In the genomic region with DNA sequence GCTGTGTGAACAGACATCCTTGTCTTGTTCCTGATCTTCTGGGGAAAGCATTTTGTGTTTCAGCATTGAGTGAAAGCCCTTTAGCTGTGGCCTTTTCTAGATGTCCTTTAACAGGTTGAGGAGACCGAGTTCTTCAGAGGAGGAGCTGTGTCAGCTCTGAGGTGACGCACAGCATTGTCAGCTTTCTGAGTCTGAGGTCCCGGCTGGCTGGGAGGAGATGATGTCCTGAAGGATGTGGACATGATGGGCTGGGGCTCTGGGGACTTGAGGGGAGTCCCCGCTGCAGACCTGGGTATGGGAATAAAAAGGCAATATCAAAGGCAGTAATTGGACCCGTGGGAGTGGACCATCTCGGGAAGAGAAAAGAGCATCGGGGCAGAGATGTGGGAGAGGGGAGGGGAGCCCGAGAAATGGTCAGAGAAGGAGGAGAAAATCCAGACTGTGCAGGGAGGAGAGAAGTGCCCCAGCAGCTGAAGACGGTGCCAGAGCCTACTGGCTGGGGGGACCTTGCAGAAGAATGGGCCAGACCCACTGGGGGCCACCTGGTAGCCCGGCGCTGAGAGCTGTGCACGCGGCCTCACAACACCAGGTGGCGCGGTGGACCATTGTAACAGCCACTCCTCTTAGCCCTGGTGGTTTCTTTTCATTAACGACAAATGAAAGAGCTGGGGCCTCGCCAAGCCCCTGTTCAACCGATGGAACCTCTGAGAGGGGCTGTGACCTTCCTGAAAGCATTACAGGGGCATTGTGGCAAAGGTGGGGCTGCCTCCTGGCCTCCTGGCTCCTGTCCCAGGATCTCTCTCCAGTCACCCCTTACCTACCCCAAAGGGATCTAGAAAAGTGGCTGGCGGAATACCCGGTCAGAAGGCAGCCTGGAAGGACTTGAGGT, we compare ENCODE assay signal across 1 cellular context.
TF ChIP-seq lines count a peak whose summit lies in the region.

No MANE protein-coding gene starts in this region.

TF ChIP-seq in HepG2, 621 proteins besides CTCF, POLR2A, EP300 and RAD21 (continued from another document and continues in another):
- TF ChIP-seq ZBTB4 (CRISPR knock-in tag; IDR thresholded peaks at IDR 0.05; ENCODE audit: borderline replicate concordance) (no peak), MLX (CRISPR knock-in tag; IDR thresholded peaks at IDR 0.05) (no peak), TP53 (CRISPR knock-in tag; conservative IDR thresholded peaks at IDR 0.05) (no peak), THAP8 (CRISPR knock-in tag; IDR thresholded peaks at IDR 0.05; ENCODE audit: borderline replicate concordance) (no peak), CREB3 (CRISPR knock-in tag; IDR thresholded peaks at IDR 0.05) (no peak), HNRNPL (IDR thresholded peaks at IDR 0.05; ENCODE audit: low read depth, low read length) (no peak), KDM1A (CRISPR knock-in tag; IDR thresholded peaks at IDR 0.05) (no peak), GATA4 (IDR thresholded peaks at IDR 0.05; ENCODE audit: borderline replicate concordance, low read depth) (no peak), PHF21A (CRISPR knock-in tag; IDR thresholded peaks at IDR 0.05) (no peak), PCBP2 (optimal IDR thresholded peaks at IDR 0.05; ENCODE audit: low read depth, low read length, poor library complexity, severe bottlenecking) (no peak), CEBPG (CRISPR knock-in tag; IDR thresholded peaks at IDR 0.05) (0 out of 2 replicates have a peak, but pooled peaks have one; percentile 16), ZSCAN12 (CRISPR knock-in tag; IDR thresholded peaks at IDR 0.05) (no peak), ZNF790 (CRISPR knock-in tag; IDR thresholded peaks at IDR 0.05; ENCODE audit: borderline replicate concordance) (no peak), ZNF207 (IDR thresholded peaks at IDR 0.05; ENCODE audit: borderline replicate concordance) (no peak), ZBTB2 (CRISPR knock-in tag; IDR thresholded peaks at IDR 0.05; ENCODE audit: low read depth) (no peak), ZNF558 (CRISPR knock-in tag; IDR thresholded peaks at IDR 0.05; ENCODE audit: borderline replicate concordance) (no peak), KDM3A (CRISPR knock-in tag; IDR thresholded peaks at IDR 0.05; ENCODE audit: low read depth) (0 out of 2 replicates have a peak, but pooled peaks have one; percentile 43), ZNF543 (CRISPR knock-in tag; IDR thresholded peaks at IDR 0.05) (no peak), ZIK1 (CRISPR knock-in tag; IDR thresholded peaks at IDR 0.05; ENCODE audit: borderline replicate concordance, low read depth) (no peak), YY1 (IDR thresholded peaks at IDR 0.05; ENCODE audit: insufficient read depth, insufficient replicate concordance, low read depth, low read length) (peak; percentile 31), ZNF883 (CRISPR knock-in tag; IDR thresholded peaks at IDR 0.05; ENCODE audit: not compliant biosample characterization) (peak; percentile 51), ZNF446 (CRISPR knock-in tag; IDR thresholded peaks at IDR 0.05) (no peak), ATF3 (CRISPR knock-in tag; IDR thresholded peaks at IDR 0.05) (no peak), ETV6 (CRISPR knock-in tag; conservative IDR thresholded peaks at IDR 0.05) (no peak), ZFP36 (IDR thresholded peaks at IDR 0.05; ENCODE audit: borderline replicate concordance, low read depth, low read length, partially characterized antibody) (no peak), SRSF9 (IDR thresholded peaks at IDR 0.05; ENCODE audit: borderline replicate concordance, insufficient read depth, low read depth, low read length, poor library complexity, severe bottlenecking) (no peak), DNMT1 (CRISPR knock-in tag; IDR thresholded peaks at IDR 0.05) (no peak), ZBTB26 (CRISPR knock-in tag; IDR thresholded peaks at IDR 0.05; ENCODE audit: borderline replicate concordance) (no peak), REL (CRISPR knock-in tag; conservative IDR thresholded peaks at IDR 0.05) (no peak), THAP11 (CRISPR knock-in tag; IDR thresholded peaks at IDR 0.05) (peak; percentile 56), BRCA1 (CRISPR knock-in tag; IDR thresholded peaks at IDR 0.05) (no peak), ZEB1 (IDR thresholded peaks at IDR 0.05; ENCODE audit: insufficient replicate concordance, low read depth) (no peak), HOXA3 (CRISPR knock-in tag; IDR thresholded peaks at IDR 0.05) (no peak)
- TF ChIP-seq, protein P1, sequence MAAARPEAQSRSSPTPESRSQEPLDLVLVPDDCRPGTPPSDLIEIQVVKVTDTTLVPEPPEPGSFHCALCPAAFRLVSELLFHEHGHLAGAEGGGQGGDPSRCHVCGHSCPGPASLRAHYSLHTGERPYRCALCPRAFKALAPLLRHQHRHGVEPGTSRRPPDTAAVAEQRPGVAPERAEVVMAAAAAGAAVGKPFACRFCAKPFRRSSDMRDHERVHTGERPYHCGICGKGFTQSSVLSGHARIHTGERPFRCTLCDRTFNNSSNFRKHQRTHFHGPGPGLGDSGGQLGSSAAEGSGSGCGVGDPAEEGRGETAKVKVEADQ (CRISPR knock-in tag; IDR thresholded peaks at IDR 0.05; ENCODE audit: borderline replicate concordance) = no peak
- TF ChIP-seq, protein P2, sequence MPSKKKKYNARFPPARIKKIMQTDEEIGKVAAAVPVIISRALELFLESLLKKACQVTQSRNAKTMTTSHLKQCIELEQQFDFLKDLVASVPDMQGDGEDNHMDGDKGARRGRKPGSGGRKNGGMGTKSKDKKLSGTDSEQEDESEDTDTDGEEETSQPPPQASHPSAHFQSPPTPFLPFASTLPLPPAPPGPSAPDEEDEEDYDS (CRISPR knock-in tag; IDR thresholded peaks at IDR 0.05) = no peak
- TF ChIP-seq, protein P3, sequence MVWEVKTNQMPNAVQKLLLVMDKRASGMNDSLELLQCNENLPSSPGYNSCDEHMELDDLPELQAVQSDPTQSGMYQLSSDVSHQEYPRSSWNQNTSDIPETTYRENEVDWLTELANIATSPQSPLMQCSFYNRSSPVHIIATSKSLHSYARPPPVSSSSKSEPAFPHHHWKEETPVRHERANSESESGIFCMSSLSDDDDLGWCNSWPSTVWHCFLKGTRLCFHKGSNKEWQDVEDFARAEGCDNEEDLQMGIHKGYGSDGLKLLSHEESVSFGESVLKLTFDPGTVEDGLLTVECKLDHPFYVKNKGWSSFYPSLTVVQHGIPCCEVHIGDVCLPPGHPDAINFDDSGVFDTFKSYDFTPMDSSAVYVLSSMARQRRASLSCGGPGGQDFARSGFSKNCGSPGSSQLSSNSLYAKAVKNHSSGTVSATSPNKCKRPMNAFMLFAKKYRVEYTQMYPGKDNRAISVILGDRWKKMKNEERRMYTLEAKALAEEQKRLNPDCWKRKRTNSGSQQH (CRISPR knock-in tag; IDR thresholded peaks at IDR 0.05; ENCODE audit: low read depth) = no peak
- TF ChIP-seq, protein P4, sequence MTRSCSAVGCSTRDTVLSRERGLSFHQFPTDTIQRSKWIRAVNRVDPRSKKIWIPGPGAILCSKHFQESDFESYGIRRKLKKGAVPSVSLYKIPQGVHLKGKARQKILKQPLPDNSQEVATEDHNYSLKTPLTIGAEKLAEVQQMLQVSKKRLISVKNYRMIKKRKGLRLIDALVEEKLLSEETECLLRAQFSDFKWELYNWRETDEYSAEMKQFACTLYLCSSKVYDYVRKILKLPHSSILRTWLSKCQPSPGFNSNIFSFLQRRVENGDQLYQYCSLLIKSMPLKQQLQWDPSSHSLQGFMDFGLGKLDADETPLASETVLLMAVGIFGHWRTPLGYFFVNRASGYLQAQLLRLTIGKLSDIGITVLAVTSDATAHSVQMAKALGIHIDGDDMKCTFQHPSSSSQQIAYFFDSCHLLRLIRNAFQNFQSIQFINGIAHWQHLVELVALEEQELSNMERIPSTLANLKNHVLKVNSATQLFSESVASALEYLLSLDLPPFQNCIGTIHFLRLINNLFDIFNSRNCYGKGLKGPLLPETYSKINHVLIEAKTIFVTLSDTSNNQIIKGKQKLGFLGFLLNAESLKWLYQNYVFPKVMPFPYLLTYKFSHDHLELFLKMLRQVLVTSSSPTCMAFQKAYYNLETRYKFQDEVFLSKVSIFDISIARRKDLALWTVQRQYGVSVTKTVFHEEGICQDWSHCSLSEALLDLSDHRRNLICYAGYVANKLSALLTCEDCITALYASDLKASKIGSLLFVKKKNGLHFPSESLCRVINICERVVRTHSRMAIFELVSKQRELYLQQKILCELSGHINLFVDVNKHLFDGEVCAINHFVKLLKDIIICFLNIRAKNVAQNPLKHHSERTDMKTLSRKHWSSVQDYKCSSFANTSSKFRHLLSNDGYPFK (CRISPR knock-in tag; IDR thresholded peaks at IDR 0.05; ENCODE audit: borderline replicate concordance) = no peak
- TF ChIP-seq, protein P5, sequence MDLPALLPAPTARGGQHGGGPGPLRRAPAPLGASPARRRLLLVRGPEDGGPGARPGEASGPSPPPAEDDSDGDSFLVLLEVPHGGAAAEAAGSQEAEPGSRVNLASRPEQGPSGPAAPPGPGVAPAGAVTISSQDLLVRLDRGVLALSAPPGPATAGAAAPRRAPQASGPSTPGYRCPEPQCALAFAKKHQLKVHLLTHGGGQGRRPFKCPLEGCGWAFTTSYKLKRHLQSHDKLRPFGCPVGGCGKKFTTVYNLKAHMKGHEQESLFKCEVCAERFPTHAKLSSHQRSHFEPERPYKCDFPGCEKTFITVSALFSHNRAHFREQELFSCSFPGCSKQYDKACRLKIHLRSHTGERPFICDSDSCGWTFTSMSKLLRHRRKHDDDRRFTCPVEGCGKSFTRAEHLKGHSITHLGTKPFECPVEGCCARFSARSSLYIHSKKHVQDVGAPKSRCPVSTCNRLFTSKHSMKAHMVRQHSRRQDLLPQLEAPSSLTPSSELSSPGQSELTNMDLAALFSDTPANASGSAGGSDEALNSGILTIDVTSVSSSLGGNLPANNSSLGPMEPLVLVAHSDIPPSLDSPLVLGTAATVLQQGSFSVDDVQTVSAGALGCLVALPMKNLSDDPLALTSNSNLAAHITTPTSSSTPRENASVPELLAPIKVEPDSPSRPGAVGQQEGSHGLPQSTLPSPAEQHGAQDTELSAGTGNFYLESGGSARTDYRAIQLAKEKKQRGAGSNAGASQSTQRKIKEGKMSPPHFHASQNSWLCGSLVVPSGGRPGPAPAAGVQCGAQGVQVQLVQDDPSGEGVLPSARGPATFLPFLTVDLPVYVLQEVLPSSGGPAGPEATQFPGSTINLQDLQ (CRISPR knock-in tag; IDR thresholded peaks at IDR 0.05) = no peak
